ENCODE assay signal across 21 cellular contexts in the genomic region with DNA sequence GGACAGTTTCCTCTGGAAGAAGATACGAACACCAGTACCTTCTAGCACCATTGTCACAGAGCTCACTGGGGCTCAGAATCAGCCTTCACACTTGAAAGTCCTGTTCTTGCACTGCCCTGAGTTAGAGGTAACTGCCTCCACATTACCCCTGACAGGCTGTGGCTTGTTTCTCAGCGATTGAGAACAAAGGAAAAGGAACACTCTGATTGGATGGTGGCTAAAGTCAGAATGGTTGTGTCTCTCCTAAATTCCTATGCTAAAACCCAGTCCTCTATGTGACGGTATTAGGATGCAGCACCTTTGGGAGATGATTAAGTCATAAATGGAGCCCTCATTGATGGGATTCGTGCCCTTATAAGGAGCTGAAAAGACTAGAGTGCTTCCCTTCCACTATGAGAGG. TPM values are rescaled to one million over a fixed set of nuclear protein-coding genes. Genes with fewer than 3 reads are reported as not detected.
DNase-seq lines count a peak whose midpoint lies in the region; ATAC-seq and TF ChIP-seq lines count a peak whose summit lies in the region.
"Had no signal": no experiment of that assay in that cellular context is flagged by ENCODE, and none has a peak within 500 bp of the region (broad histone marks: within the 10 kb centered on the region; RNA-seq: fewer than 3 reads in every experiment).

No MANE protein-coding gene starts in this region.

- TF ChIP-seq POLR2A in heart left ventricle (IDR thresholded peaks at IDR 0.05) (no peak), thyroid gland (IDR thresholded peaks at IDR 0.05) (no peak)

- H3K4me3 Mint-ChIP-seq in memory B cell: no peak overlapping the region

- peak overlapping the region; percentile 77 for H2AFZ ChIP-seq in mammary epithelial cell (ENCODE audit: low read depth, low read length)
- no peak overlapping the region for H2AFZ ChIP-seq in PC-3 (ENCODE audit: low read length)
- H2AFZ ChIP-seq: parathyroid adenoma had no signal

- H3K27me3 ChIP-seq in cardiac muscle cell (no peaks in the 10 kb centered on the region), heart left ventricle (no peaks in the 10 kb centered on the region), mammary epithelial cell (ENCODE audit: insufficient read depth, low read length) (no peaks in the 10 kb centered on the region), thyroid gland (no peaks in the 10 kb centered on the region), PC-3 (ENCODE audit: low read length) (no peaks in the 10 kb centered on the region)
- H3K27me3 ChIP-seq: testis had no signal

- no peaks in the 10 kb centered on the region for H3F3A ChIP-seq in PC-3 (ENCODE audit: low read length, unreplicated experiment)

- H3K4me3 ChIP-seq in cardiac muscle cell (no peak overlapping the region), heart left ventricle (no peak overlapping the region), mammary epithelial cell (replicated peaks in 1 of 3; ENCODE audit: insufficient read depth in 1 of 3, low read depth in 2 of 3, low read length in 3 of 3) (no peak overlapping the region), thyroid gland (replicated peaks in 1 of 3) (no peak overlapping the region), PC-3 (ENCODE audit: low read length) (no peak overlapping the region)
- H3K4me3 ChIP-seq: left ventricle myocardium inferior, testis had no signal

- dilution Hi-C loops in mammary epithelial cell (cut with HindIII; ENCODE audit: low sequenced_read_pairs): no loop called here

- H3K9me3 Mint-ChIP-seq in memory B cell: no peaks in the 10 kb centered on the region

- WGBS in heart left ventricle, 4 donors: 82 to 92% (median 91%) methylated on average over 4 of the region's 4 CpGs
- 5% methylated on average over 3 of the region's 4 CpGs for WGBS in mammary epithelial cell (ENCODE audit: low coverage, missing lambda C conversion rate)
- 95 to 97% methylated on average over 4 of the region's 4 CpGs for WGBS in thyroid gland, 2 donors

- no peak for DNase-seq in cardiac muscle cell (ENCODE audit: low read depth in 1 of 2, low spot score in 1 of 2)
- DNase-seq in heart left ventricle: no peak
- peak; percentile 81 for DNase-seq in mammary epithelial cell
- DNase-seq in memory B cell (ENCODE audit: low spot score in 2 of 2): no peak
- DNase-seq in thyroid gland: no peak
- DNase-seq in cerebellar nuclear complex (lab: John Stamatoyannopoulos, UW): no peak
- DNase-seq in GM13976 (ENCODE audit: low spot score): no peak
- no peak for DNase-seq in PC-3
- DNase-seq: activated CD4-positive, alpha-beta T cell treated with anti-CD3 and anti-CD28 coated beads for 1 hour; activated effector memory CD4-positive, alpha-beta T cell treated with anti-CD3 and anti-CD28 coated beads, Interleukin-2, amount 50 U/mL, for 16 hours; amniotic stem cell; C1 segment of cervical spinal cord; DMS 273 treated with DMSO at 0.1 percent for 48 hours; foreskin melanocyte; GDM1; left ventricle myocardium inferior; NCI-H187; SK-N-SH; stimulated activated CD8-positive, alpha-beta memory T cell treated with anti-CD3 and anti-CD28 coated beads, Interleukin-4, amount 100 ng/mL, for 48 hours; testis had no signal

- in situ Hi-C loops in mammary epithelial cell (cut with MboI; ENCODE audit: low sequenced_read_pairs in 2 of 2) (loop anchor here in 1 of 2 donors (10.0 kb wide), 1 partner anchor 221 kb away; no protein-coding TSS in a partner anchor), GM13976 (cut with MboI; ENCODE audit: low sequenced_read_pairs, unreplicated experiment) (no loop called here)

- H3K9ac ChIP-seq in mammary epithelial cell (ENCODE audit: insufficient read depth, low read length) (no peak overlapping the region), PC-3 (ENCODE audit: low read length) (no peak overlapping the region)
- H3K9ac ChIP-seq: parathyroid adenoma, SK-N-SH had no signal

- BruUV-seq in mammary epithelial cell (replicated peaks; lab: Mats Ljungman, UMichigan): no TSS peak
- BruUV-seq in PC-3 (replicated peaks; lab: Mats Ljungman, UMichigan): no TSS peak

- peak overlapping the region; percentile 3 for H3K27ac Mint-ChIP-seq in memory B cell

- H3K36me3 Mint-ChIP-seq in memory B cell: peaks cover 30% of the 10 kb centered on the region

- H3K4me1 Mint-ChIP-seq in memory B cell: no peaks in the 10 kb centered on the region

- CTCF ChIA-PET in mammary epithelial cell (lab: Charles Lee; ENCODE audit: low non-redundant PET): no interaction called here
- CTCF ChIA-PET in PC-3 (lab: Charles Lee): no interaction called here

- H3K9me3 ChIP-seq in cardiac muscle cell (ENCODE audit: low read depth) (no peaks in the 10 kb centered on the region), heart left ventricle (peaks cover 0 to 10% (median 0%) of the 10 kb centered on the region in 12 donors), mammary epithelial cell (replicated peaks; ENCODE audit: insufficient read depth, low read length) (no peaks in the 10 kb centered on the region), thyroid gland (no peaks in the 10 kb centered on the region), PC-3 (ENCODE audit: low read length) (no peaks in the 10 kb centered on the region)
- H3K9me3 ChIP-seq: SK-N-SH, testis had no signal

- peaks cover 35% of the 10 kb centered on the region for H3K36me3 ChIP-seq in cardiac muscle cell
- H3K36me3 ChIP-seq in heart left ventricle: peaks cover 7 to 82% (median 65%) of the 10 kb centered on the region in 9 donors
- no peaks in the 10 kb centered on the region for H3K36me3 ChIP-seq in mammary epithelial cell (ENCODE audit: insufficient read depth, low read length)
- peaks cover 40 to 48% of the 10 kb centered on the region in 2 donors for H3K36me3 ChIP-seq in thyroid gland
- H3K36me3 ChIP-seq in PC-3 (ENCODE audit: low read depth, low read length): peaks cover 6% of the 10 kb centered on the region; the same call in 1 of the 2 replicates

- H4K20me1 ChIP-seq in mammary epithelial cell (ENCODE audit: insufficient read depth, low read length): no peaks in the 10 kb centered on the region
- no peaks in the 10 kb centered on the region for H4K20me1 ChIP-seq in PC-3 (ENCODE audit: low read length)

- no peaks in the 10 kb centered on the region for H3K27me3 Mint-ChIP-seq in memory B cell

- no peaks in the 10 kb centered on the region for H3K79me2 ChIP-seq in mammary epithelial cell (ENCODE audit: insufficient read depth, low read length)
- no peaks in the 10 kb centered on the region for H3K79me2 ChIP-seq in PC-3 (ENCODE audit: low read length)

- H3K4me2 ChIP-seq in mammary epithelial cell (ENCODE audit: insufficient read depth, low read depth, low read length): peak overlapping the region; percentile 66
- H3K4me2 ChIP-seq in PC-3 (ENCODE audit: low read length): no peak overlapping the region
- H3K4me2 ChIP-seq: SK-N-SH had no signal

- H3K4me1 ChIP-seq in cardiac muscle cell (ENCODE audit: low read depth): peaks cover 17% of the 10 kb centered on the region
- H3K4me1 ChIP-seq in heart left ventricle: peaks cover 0 to 24% (median 8%) of the 10 kb centered on the region in 12 donors
- peaks cover 50% of the 10 kb centered on the region for H3K4me1 ChIP-seq in mammary epithelial cell (ENCODE audit: insufficient read depth, low read length)
- peaks cover 14 to 20% of the 10 kb centered on the region in 2 donors for H3K4me1 ChIP-seq in thyroid gland
- peaks cover 15% of the 10 kb centered on the region for H3K4me1 ChIP-seq in PC-3 (ENCODE audit: insufficient read depth, low read length)
- H3K4me1 ChIP-seq: parathyroid adenoma, testis had no signal

- H3K9me2 ChIP-seq in PC-3 (replicated peaks; ENCODE audit: low read length): no peaks in the 10 kb centered on the region
- H3K9me2 ChIP-seq: SK-N-SH had no signal

- no peak for TF ChIP-seq CTCF in cardiac muscle cell (IDR thresholded peaks at IDR 0.05; ENCODE audit: low read depth, low read length)
- TF ChIP-seq CTCF in heart left ventricle (IDR thresholded peaks at IDR 0.05): no peak
- no peak for TF ChIP-seq CTCF in mammary epithelial cell (conservative IDR thresholded peaks at IDR 0.05 in 1 of 2, IDR thresholded peaks at IDR 0.05 in 1 of 2; ENCODE audit: extremely low read depth in 1 of 2, insufficient read depth in 1 of 2, low read depth in 1 of 2, low read length in 2 of 2)
- no peak for TF ChIP-seq CTCF in thyroid gland (IDR thresholded peaks at IDR 0.05)
- TF ChIP-seq CTCF in GM13976 (IDR thresholded peaks at IDR 0.05; ENCODE audit: borderline replicate concordance, control extremely low read depth, extremely low read depth, insufficient read depth, missing control alignments): no peak
- TF ChIP-seq CTCF in PC-3 (conservative IDR thresholded peaks at IDR 0.05; ENCODE audit: low read depth, low read length): no peak

- POLR2A ChIA-PET in PC-3 (lab: Charles Lee; ENCODE audit: unreplicated experiment): no interaction called here

- no peak for ATAC-seq in heart left ventricle
- no peak for ATAC-seq in memory B cell (ENCODE audit: low read depth)
- ATAC-seq in PC-3: no peak

- intact Hi-C loops in heart left ventricle (cut with DNase I): no loop called here
- intact Hi-C loops in mammary epithelial cell (cut with micrococcal nuclease): no loop called here
- intact Hi-C loops in thyroid gland (cut with DNase I): loop anchor here (5.0 kb wide), 1 partner anchor 233 kb away; no protein-coding TSS in a partner anchor
- intact Hi-C loops in PC-3 (cut with micrococcal nuclease): no loop called here

- H3K27ac ChIP-seq in cardiac muscle cell (peak overlapping the region; percentile 79), heart left ventricle (peak overlapping the region in 1 of 12 donors; percentile 33), mammary epithelial cell (ENCODE audit: insufficient read depth, low read depth, low read length) (peak overlapping the region; percentile 59), thyroid gland (peak overlapping the region in 2 of 3 donors; percentile 62 to 64), PC-3 (ENCODE audit: low read length) (no peak overlapping the region)
- H3K27ac ChIP-seq: left ventricle myocardium inferior, parathyroid adenoma had no signal

RNA-seq across cellular contexts. Expression of gene DGKI, which starts 38.8 kb away (rescaled TPM):
- total RNA-seq in cardiac muscle cell (29.2 and 52.7 TPM in 2 replicates), heart left ventricle (1 to 10 TPM in 6 of 9 donors, under 1 TPM in 3; 0.40 to 4.6 (median 1.2) TPM), mammary epithelial cell (1 to 10 TPM in 1 of 2 donors, under 1 TPM in 1; 0.35 to 1.5 TPM), thyroid gland (10 to 100 TPM; 45.1 to 71.0 (median 48.7) TPM), PC-3 (2014; rRNA removed) (0.52 TPM in 1 of 2 replicates, not detected in the other)
- polyA plus RNA-seq in cardiac muscle cell (35.0 and 61.4 TPM in 2 replicates), heart left ventricle (under 1 TPM; 0.36 to 0.42 TPM), mammary epithelial cell (0.03 TPM)
- not detected for polyA minus RNA-seq in mammary epithelial cell
